Comparison of ENCODE assay signal across 1 cellular context in the genomic region with DNA sequence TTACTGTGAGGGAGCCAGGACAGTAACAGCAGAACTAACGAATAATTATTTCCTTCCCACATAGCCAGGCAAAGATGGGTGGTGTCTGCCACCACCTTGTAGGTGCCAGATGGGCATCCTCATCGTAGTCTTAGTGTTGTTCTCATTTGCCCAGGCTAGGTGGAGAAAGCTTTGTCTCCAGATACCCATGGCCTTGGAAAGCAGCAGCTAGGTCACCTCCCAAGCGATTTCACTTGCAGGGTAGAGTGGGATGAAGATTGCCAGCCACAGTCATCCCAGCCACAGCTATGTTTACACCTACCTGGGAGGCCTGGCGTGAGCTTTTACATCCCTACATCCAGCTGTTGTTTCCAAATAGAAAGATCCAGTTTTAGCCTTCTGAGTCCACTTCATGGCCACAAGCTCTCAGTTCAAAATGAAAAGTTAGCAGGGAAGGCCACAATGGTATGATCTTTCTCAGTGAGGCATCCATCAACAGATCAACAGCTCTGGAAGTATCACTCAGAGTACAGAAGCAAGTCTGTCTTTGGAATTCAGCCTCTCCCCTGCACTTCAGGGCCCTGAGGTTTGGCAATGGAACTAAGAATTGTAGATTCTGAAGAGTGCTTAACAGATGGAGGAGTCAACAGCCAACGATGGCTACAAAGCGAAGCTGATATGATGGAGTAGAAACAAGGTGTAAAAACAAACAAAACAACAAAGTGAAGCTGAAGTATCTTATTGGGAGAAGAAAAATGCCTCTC.
TF ChIP-seq lines count a peak whose summit lies in the region.

No MANE protein-coding gene starts in this region.

TF ChIP-seq in WTC11, 78 proteins besides CTCF, POLR2A, EP300 and RAD21 (continued from another document):
- TF ChIP-seq, protein P1, sequence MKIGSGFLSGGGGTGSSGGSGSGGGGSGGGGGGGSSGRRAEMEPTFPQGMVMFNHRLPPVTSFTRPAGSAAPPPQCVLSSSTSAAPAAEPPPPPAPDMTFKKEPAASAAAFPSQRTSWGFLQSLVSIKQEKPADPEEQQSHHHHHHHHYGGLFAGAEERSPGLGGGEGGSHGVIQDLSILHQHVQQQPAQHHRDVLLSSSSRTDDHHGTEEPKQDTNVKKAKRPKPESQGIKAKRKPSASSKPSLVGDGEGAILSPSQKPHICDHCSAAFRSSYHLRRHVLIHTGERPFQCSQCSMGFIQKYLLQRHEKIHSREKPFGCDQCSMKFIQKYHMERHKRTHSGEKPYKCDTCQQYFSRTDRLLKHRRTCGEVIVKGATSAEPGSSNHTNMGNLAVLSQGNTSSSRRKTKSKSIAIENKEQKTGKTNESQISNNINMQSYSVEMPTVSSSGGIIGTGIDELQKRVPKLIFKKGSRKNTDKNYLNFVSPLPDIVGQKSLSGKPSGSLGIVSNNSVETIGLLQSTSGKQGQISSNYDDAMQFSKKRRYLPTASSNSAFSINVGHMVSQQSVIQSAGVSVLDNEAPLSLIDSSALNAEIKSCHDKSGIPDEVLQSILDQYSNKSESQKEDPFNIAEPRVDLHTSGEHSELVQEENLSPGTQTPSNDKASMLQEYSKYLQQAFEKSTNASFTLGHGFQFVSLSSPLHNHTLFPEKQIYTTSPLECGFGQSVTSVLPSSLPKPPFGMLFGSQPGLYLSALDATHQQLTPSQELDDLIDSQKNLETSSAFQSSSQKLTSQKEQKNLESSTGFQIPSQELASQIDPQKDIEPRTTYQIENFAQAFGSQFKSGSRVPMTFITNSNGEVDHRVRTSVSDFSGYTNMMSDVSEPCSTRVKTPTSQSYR (CRISPR knock-in tag; IDR thresholded peaks at IDR 0.05): no peak
- TF ChIP-seq, protein P2, sequence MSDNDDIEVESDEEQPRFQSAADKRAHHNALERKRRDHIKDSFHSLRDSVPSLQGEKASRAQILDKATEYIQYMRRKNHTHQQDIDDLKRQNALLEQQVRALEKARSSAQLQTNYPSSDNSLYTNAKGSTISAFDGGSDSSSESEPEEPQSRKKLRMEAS (CRISPR knock-in tag; IDR thresholded peaks at IDR 0.05): no peak
- TF ChIP-seq ATF1 (CRISPR knock-in tag; IDR thresholded peaks at IDR 0.05) (no peak), ZNF416 (CRISPR knock-in tag; IDR thresholded peaks at IDR 0.05) (no peak), HMGA2 (CRISPR knock-in tag; IDR thresholded peaks at IDR 0.05) (no peak), ZNF232 (CRISPR knock-in tag; IDR thresholded peaks at IDR 0.05) (no peak), ZNF317 (CRISPR knock-in tag; IDR thresholded peaks at IDR 0.05; ENCODE audit: borderline replicate concordance, low read depth) (no peak), ESRRA (CRISPR knock-in tag; IDR thresholded peaks at IDR 0.05; ENCODE audit: borderline replicate concordance) (no peak), TEAD4 (CRISPR knock-in tag; IDR thresholded peaks at IDR 0.05) (no peak)
- TF ChIP-seq, protein P3, sequence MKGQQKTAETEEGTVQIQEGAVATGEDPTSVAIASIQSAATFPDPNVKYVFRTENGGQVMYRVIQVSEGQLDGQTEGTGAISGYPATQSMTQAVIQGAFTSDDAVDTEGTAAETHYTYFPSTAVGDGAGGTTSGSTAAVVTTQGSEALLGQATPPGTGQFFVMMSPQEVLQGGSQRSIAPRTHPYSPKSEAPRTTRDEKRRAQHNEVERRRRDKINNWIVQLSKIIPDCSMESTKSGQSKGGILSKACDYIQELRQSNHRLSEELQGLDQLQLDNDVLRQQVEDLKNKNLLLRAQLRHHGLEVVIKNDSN (CRISPR knock-in tag; IDR thresholded peaks at IDR 0.05): no peak
- TF ChIP-seq, protein P4, sequence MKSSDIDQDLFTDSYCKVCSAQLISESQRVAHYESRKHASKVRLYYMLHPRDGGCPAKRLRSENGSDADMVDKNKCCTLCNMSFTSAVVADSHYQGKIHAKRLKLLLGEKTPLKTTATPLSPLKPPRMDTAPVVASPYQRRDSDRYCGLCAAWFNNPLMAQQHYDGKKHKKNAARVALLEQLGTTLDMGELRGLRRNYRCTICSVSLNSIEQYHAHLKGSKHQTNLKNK (CRISPR knock-in tag; IDR thresholded peaks at IDR 0.05): no peak
- TF ChIP-seq, protein P5, sequence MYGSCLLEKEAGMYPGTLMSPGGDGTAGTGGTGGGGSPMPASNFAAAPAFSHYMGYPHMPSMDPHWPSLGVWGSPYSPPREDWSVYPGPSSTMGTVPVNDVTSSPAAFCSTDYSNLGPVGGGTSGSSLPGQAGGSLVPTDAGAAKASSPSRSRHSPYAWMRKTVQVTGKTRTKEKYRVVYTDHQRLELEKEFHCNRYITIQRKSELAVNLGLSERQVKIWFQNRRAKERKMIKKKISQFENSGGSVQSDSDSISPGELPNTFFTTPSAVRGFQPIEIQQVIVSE (CRISPR knock-in tag; IDR thresholded peaks at IDR 0.05; ENCODE audit: borderline replicate concordance): no peak
- TF ChIP-seq, protein P6, sequence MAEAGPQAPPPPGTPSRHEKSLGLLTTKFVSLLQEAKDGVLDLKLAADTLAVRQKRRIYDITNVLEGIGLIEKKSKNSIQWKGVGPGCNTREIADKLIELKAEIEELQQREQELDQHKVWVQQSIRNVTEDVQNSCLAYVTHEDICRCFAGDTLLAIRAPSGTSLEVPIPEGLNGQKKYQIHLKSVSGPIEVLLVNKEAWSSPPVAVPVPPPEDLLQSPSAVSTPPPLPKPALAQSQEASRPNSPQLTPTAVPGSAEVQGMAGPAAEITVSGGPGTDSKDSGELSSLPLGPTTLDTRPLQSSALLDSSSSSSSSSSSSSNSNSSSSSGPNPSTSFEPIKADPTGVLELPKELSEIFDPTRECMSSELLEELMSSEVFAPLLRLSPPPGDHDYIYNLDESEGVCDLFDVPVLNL (CRISPR knock-in tag; IDR thresholded peaks at IDR 0.05; ENCODE audit: borderline replicate concordance, low read depth): no peak
